Comparison of ENCODE assay signal across 8 cellular contexts in the genomic region with DNA sequence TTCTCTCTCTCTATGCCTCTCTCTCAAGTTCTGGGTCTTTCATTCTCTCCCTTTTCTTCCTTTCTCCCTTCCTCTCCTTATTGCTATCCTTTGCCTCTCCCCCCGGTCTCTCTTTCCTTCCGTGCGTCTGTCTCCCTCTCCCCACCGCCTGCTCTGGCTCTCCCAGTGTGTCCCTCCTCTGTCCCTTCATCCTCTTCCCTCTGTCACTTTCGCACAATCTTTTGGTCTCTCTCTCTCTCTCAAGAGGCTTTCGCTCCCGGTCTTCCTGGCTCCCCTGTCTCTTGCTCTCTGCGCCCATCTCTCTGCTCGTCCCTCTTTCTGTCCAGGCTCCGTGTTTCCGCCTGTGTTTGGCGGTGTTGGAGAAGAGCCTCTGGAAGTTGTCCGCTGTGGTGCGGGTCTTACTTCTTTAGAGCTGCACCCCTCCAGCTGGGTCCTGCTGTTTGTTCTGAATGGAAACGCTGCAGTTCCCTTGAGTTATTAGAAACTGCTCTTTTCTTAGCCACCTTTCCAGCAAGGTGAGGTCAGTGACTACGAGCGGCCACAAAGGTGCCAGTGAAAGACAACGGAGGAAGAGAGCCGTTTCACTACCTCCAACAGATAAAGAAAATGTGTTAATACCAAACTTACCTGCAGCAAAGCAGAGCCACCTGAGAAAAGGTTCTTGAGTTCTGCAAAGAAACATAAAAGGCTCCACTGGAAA. TPM values are rescaled to one million over a fixed set of nuclear protein-coding genes. Genes with fewer than 3 reads are reported as not detected.
A peak's percentile ranks its signal among the peaks of the same experiment; 100 is the strongest.
DNase-seq lines count a peak whose midpoint lies in the region; ATAC-seq and TF ChIP-seq lines count a peak whose summit lies in the region.

No MANE protein-coding gene starts in this region.

- H3K4me1 ChIP-seq in parathyroid adenoma = no peaks in the 10 kb centered on the region

- H3K9me3 ChIP-seq in parathyroid adenoma (ENCODE audit: control insufficient read depth, low read length) = no peaks in the 10 kb centered on the region

- TF ChIP-seq CTCF in parathyroid adenoma (IDR thresholded peaks at IDR 0.05) = no peak

- H3K27ac ChIP-seq in parathyroid adenoma = no peak overlapping the region

- ATAC-seq in GM19351 (IDR thresholded peaks at IDR 0.05; ENCODE audit: unreplicated experiment) = no peak
- no peak for ATAC-seq in HG03439 (IDR thresholded peaks at IDR 0.05; ENCODE audit: unreplicated experiment)

- H3K4me3 ChIP-seq in parathyroid adenoma (ENCODE audit: low read depth, low read length) = peak overlapping the region; percentile 57

- H3K4me2 ChIP-seq in parathyroid adenoma (ENCODE audit: low read length) = peak overlapping the region; percentile 80

- H3K27me3 ChIP-seq in parathyroid adenoma (ENCODE audit: control insufficient read depth, insufficient read depth, low read length) = no peaks in the 10 kb centered on the region

- H2AFZ ChIP-seq in parathyroid adenoma = peak overlapping the region; percentile 38

- no peak overlapping the region for H3K9ac ChIP-seq in parathyroid adenoma

- H3K36me3 ChIP-seq in parathyroid adenoma (ENCODE audit: control insufficient read depth, insufficient read depth, low read length) = no peaks in the 10 kb centered on the region

- DNase-seq in D341Med (ENCODE audit: low spot score) (peak; percentile 52), SK-N-DZ (ENCODE audit: low spot score) (peak; percentile 40), glomerular visceral epithelial cell (ENCODE audit: extremely low spot score) (peak; percentile 20), superior temporal gyrus (ENCODE audit: extremely low spot score) (no peak)
- no peak for DNase-seq in activated CD8-positive, alpha-beta memory T cell treated with anti-CD3 and anti-CD28 coated beads for 24 hours

- H3K79me2 ChIP-seq in parathyroid adenoma = no peaks in the 10 kb centered on the region

RNA-seq across cellular contexts. Expression of gene BMPR1B, which starts 1.1 kb away (rescaled TPM):
- 2.1 and 2.7 TPM in 2 replicates for polyA plus RNA-seq in SK-N-DZ (2014; cell fraction: cytosol; rRNA removed)
- polyA plus RNA-seq in SK-N-DZ (2014; cell fraction: nucleus; rRNA removed) = 2.5 and 4.3 TPM in 2 replicates

Comparison
In these comparisons a context has a peak if more than half of its experiments do, and no peak if none do; other contexts are left out.
1. DNase-seq: peak in D341Med (single experiment), SK-N-DZ (single experiment) and glomerular visceral epithelial cell (single experiment); none in superior temporal gyrus (single experiment) and activated CD8-positive, alpha-beta memory T cell treated with anti-CD3 and anti-CD28 coated beads for 24 hours (single experiment).